In genomic region chr13:98875146-98875729, GRCh38 we compare ENCODE assay signal across 10 cellular contexts.
DNase-seq lines count a peak whose midpoint lies in the region; ATAC-seq and TF ChIP-seq lines count a peak whose summit lies in the region.
"Had no signal": no experiment of that assay in that cellular context is flagged by ENCODE, and none has a peak within 500 bp of the region (broad histone marks: within the 10 kb centered on the region; RNA-seq: fewer than 3 reads in every experiment).

No MANE protein-coding gene starts in this region.

- no peak for DNase-seq in uterus
- no peak for DNase-seq in Ammon's horn (ENCODE audit: low spot score)
- DNase-seq in RKO (ENCODE audit: low spot score), result no peak
- DNase-seq in Right ventricle myocardium superior, result no peak
- DNase-seq: Karpas-422, lower lobe of right lung had no signal

- H3K27ac ChIP-seq in iPS-20b (ENCODE audit: low read length) (peak overlapping the region; percentile 42), uterus (no peak overlapping the region)
- H3K27ac ChIP-seq: lower lobe of right lung had no signal

- peaks cover 10% of the 10 kb centered on the region; the same call in 1 of the 2 replicates for H3K9me3 ChIP-seq in iPS-20b (ENCODE audit: insufficient read depth, low read depth, low read length)
- no peaks in the 10 kb centered on the region for H3K9me3 ChIP-seq in uterus

- H3K9ac ChIP-seq in iPS-20b (ENCODE audit: low read depth, low read length), result peak overlapping the region; percentile 36; the same call in 1 of the 2 replicates

- H3K4me1 ChIP-seq in iPS-20b (ENCODE audit: insufficient read depth, low read length) (peaks cover 23% of the 10 kb centered on the region), uterus (no peaks in the 10 kb centered on the region)
- H3K4me1 ChIP-seq: lower lobe of right lung had no signal

- H3K4me3 ChIP-seq in iPS-20b (ENCODE audit: low read length), result peak overlapping the region; percentile 28; the same call in 1 of the 2 replicates
- H3K4me3 ChIP-seq in uterus, result no peak overlapping the region
- H3K4me3 ChIP-seq: lower lobe of right lung had no signal

- ATAC-seq in GM18870 (IDR thresholded peaks at IDR 0.05; ENCODE audit: unreplicated experiment), result peak; percentile 91
- peak; percentile 91 for ATAC-seq in GM21717 (IDR thresholded peaks at IDR 0.05; ENCODE audit: unreplicated experiment)
- ATAC-seq in HG03432 (IDR thresholded peaks at IDR 0.05; ENCODE audit: unreplicated experiment), result peak; percentile 86
- ATAC-seq in Right ventricle myocardium superior (ENCODE audit: poor library complexity), result no peak
- ATAC-seq: lower lobe of right lung had no signal

- intact Hi-C loops in uterus (cut with DNase I; ENCODE audit: low total_unique reads), result no loop called here
- intact Hi-C loops in Right ventricle myocardium superior (cut with DNase I), result no loop called here

- H3K27me3 ChIP-seq in iPS-20b (ENCODE audit: insufficient read depth, low read length) (no peaks in the 10 kb centered on the region), uterus (no peaks in the 10 kb centered on the region)

- H3K36me3 ChIP-seq in iPS-20b (ENCODE audit: insufficient read depth, low read depth, low read length), result no peaks in the 10 kb centered on the region
- no peaks in the 10 kb centered on the region for H3K36me3 ChIP-seq in uterus

- TF ChIP-seq POLR2A in uterus (IDR thresholded peaks at IDR 0.05), result no peak

- TF ChIP-seq CTCF in uterus (IDR thresholded peaks at IDR 0.05), result no peak
